Comparison of ENCODE assay signal across 32 cellular contexts in the genomic region with DNA sequence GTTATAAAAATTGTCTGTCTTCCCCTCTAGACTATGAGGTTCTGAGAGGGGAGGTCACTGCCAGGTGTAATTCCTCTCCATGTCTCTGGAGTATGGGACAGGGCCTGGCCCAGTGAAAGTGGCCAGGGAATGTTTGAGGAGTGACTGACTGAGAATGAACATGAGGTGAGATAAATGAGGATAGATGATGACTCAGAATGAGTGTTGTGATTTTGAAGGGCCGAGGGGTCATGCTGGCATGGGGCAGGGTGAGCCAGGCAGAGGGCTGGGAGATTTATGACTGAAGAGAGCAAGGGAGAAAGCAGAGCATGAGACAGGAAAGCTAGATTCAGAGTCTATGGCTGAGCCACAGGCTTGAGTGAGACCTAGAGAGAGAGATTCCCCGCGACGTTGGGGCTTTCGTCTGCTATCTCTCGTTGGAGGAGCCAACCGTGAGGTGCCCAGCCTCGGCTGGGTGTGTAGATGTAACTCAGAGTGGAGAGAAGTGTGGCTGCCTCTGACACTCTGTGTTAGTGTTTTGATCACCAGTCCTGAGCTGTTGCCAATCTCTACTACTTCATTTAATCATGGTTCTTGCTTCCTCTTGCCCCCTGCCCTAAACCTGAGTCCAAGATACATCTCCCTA. TPM values are rescaled to one million over a fixed set of nuclear protein-coding genes. Genes with fewer than 3 reads are reported as not detected.
DNase-seq lines count a peak whose midpoint lies in the region; FAIRE-seq and TF ChIP-seq lines count a peak whose summit lies in the region.
"Had no signal": no experiment of that assay in that cellular context is flagged by ENCODE, and none has a peak within 500 bp of the region (broad histone marks: within the 10 kb centered on the region; RNA-seq: fewer than 3 reads in every experiment).

No MANE protein-coding gene starts in this region.

- H2AFZ ChIP-seq in mammary epithelial cell (ENCODE audit: low read depth, low read length) = no peak overlapping the region

- H3K9ac ChIP-seq in mammary epithelial cell (ENCODE audit: insufficient read depth, low read length) = no peak overlapping the region

- in situ Hi-C loops in mammary epithelial cell (cut with MboI; ENCODE audit: low sequenced_read_pairs in 2 of 2) = no loop called here

- no peaks in the 10 kb centered on the region for H3K27me3 ChIP-seq in mammary epithelial cell (ENCODE audit: insufficient read depth, low read length)
- H3K27me3 ChIP-seq: vagina had no signal

- no peaks in the 10 kb centered on the region for H3K36me3 Mint-ChIP-seq in MCF 10A (ENCODE audit: insufficient read depth, unreplicated experiment)
- H3K36me3 Mint-ChIP-seq: activated naive CD4-positive, alpha-beta T cell treated with anti-CD3 and anti-CD28 coated beads, Interleukin-2, amount 50 U/mL, for 72 hours; CD4-positive, CD25-positive, alpha-beta regulatory T cell; immature natural killer cell; mesothelial cell of epicardium; naive thymus-derived CD4-positive, alpha-beta T cell had no signal

- H3K27ac ChIP-seq in mammary epithelial cell (ENCODE audit: insufficient read depth, low read depth, low read length) = no peak overlapping the region
- H3K27ac ChIP-seq: 22Rv1, coronary artery, left ventricle myocardium inferior, thoracic aorta, vagina had no signal

- H3K4me2 ChIP-seq in mammary epithelial cell (ENCODE audit: insufficient read depth, low read depth, low read length) = no peak overlapping the region

- no peak overlapping the region for H3K27ac Mint-ChIP-seq in MCF 10A (ENCODE audit: low read depth, unreplicated experiment)
- H3K27ac Mint-ChIP-seq: activated CD8-positive, alpha-beta T cell treated with anti-CD3 and anti-CD28 coated beads for 36 hours; CD4-positive, CD25-positive, alpha-beta regulatory T cell; effector memory CD8-positive, alpha-beta T cell; immature natural killer cell; mesothelial cell of epicardium; naive thymus-derived CD4-positive, alpha-beta T cell had no signal

- no peaks in the 10 kb centered on the region for H3K9me3 Mint-ChIP-seq in MCF 10A (ENCODE audit: unreplicated experiment)
- H3K9me3 Mint-ChIP-seq: activated CD8-positive, alpha-beta T cell treated with anti-CD3 and anti-CD28 coated beads for 36 hours; activated naive CD4-positive, alpha-beta T cell treated with anti-CD3 and anti-CD28 coated beads, Interleukin-2, amount 50 U/mL, for 72 hours; effector memory CD8-positive, alpha-beta T cell; mesothelial cell of epicardium; naive thymus-derived CD4-positive, alpha-beta T cell had no signal

- no peaks in the 10 kb centered on the region for H3K79me2 ChIP-seq in mammary epithelial cell (ENCODE audit: insufficient read depth, low read length)

- BruUV-seq in mammary epithelial cell (replicated peaks; lab: Mats Ljungman, UMichigan) (no TSS peak), MCF 10A (replicated peaks; lab: Mats Ljungman, UMichigan) (no TSS peak)

- peak; percentile 11 for DNase-seq in mammary epithelial cell
- DNase-seq in MCF 10A (ENCODE audit: unreplicated experiment) = no peak
- peak; percentile 75 for DNase-seq in RCC 7860 (ENCODE audit: low spot score)
- peak; percentile 23 for DNase-seq in fibroblast of mammary gland (ENCODE audit: low read depth)
- DNase-seq in urothelium cell line (ENCODE audit: low spot score) = peak; percentile 39
- DNase-seq in stimulated activated CD4-positive, alpha-beta T cell treated with anti-CD3 and anti-CD28 coated beads, Interleukin-4, amount 100 ng/mL, for 4 hours = no peak
- DNase-seq in NCI-H69 (lab: John Stamatoyannopoulos, UW) = no peak
- DNase-seq in cerebellum (ENCODE audit: low spot score) = no peak
- DNase-seq: activated CD8-positive, alpha-beta T cell treated with anti-CD3 and anti-CD28 coated beads for 36 hours; anterior cingulate cortex; CD4-positive, CD25-positive, alpha-beta regulatory T cell; effector memory CD8-positive, alpha-beta T cell; GDM1; hippocampal formation; immature natural killer cell; left ventricle myocardium inferior; naive thymus-derived CD4-positive, alpha-beta T cell; NCI-H146; NCI-H2107; NCI-H446; nucleus accumbens; SIG-M5; stimulated activated naive CD4-positive, alpha-beta T cell treated with Interleukin-2 at 50 U/mL for 16 hours; SW 1271 had no signal

- H3K4me1 ChIP-seq in mammary epithelial cell (ENCODE audit: insufficient read depth, low read length) = no peaks in the 10 kb centered on the region
- H3K4me1 ChIP-seq: vagina had no signal

- CTCF ChIA-PET in mammary epithelial cell (lab: Charles Lee; ENCODE audit: low non-redundant PET) = no interaction called here
- CTCF ChIA-PET in MCF 10A (lab: Yijun Ruan, JAX) = no interaction called here

- H4K20me1 ChIP-seq in mammary epithelial cell (ENCODE audit: insufficient read depth, low read length) = no peaks in the 10 kb centered on the region

- H3K4me3 Mint-ChIP-seq in MCF 10A (ENCODE audit: unreplicated experiment) = no peak overlapping the region
- H3K4me3 Mint-ChIP-seq: activated CD8-positive, alpha-beta T cell treated with anti-CD3 and anti-CD28 coated beads for 36 hours; CD4-positive, CD25-positive, alpha-beta regulatory T cell; effector memory CD8-positive, alpha-beta T cell; immature natural killer cell; mesothelial cell of epicardium; naive thymus-derived CD4-positive, alpha-beta T cell had no signal

- WGBS in mammary epithelial cell (ENCODE audit: low coverage, missing lambda C conversion rate) = 81% methylated on average over 7 of the region's 8 CpGs

- POLR2A ChIA-PET in MCF 10A (lab: Yijun Ruan, JAX) = interaction anchor here (0.7 kb wide), 1 partner anchor 109 kb away, joined by 3 read pairs; no protein-coding TSS in a partner anchor

- no peaks in the 10 kb centered on the region for H3K36me3 ChIP-seq in mammary epithelial cell (ENCODE audit: insufficient read depth, low read length)
- H3K36me3 ChIP-seq: left ventricle myocardium inferior, thoracic aorta, vagina had no signal

- no peaks in the 10 kb centered on the region for H3K27me3 Mint-ChIP-seq in MCF 10A (ENCODE audit: insufficient read depth, unreplicated experiment)

- intact Hi-C loops in mammary epithelial cell (cut with micrococcal nuclease) (no loop called here), MCF 10A (cut with micrococcal nuclease) (no loop called here)

- FAIRE-seq in RCC 7860 (lab: Jason Lieb, UNC) (peak; percentile 86), urothelium cell line (lab: Jason Lieb, UNC) (no peak)
- FAIRE-seq: frontal cortex, GM18507 had no signal

- dilution Hi-C loops in mammary epithelial cell (cut with HindIII; ENCODE audit: low sequenced_read_pairs) = no loop called here

- H3K9me3 ChIP-seq in mammary epithelial cell (replicated peaks; ENCODE audit: insufficient read depth, low read length) = no peaks in the 10 kb centered on the region
- H3K9me3 ChIP-seq: left ventricle myocardium inferior, thoracic aorta, vagina had no signal

- H3K4me1 Mint-ChIP-seq in MCF 10A (ENCODE audit: insufficient read depth, unreplicated experiment) = no peaks in the 10 kb centered on the region
- H3K4me1 Mint-ChIP-seq: CD4-positive, CD25-positive, alpha-beta regulatory T cell; immature natural killer cell; mesothelial cell of epicardium; naive thymus-derived CD4-positive, alpha-beta T cell had no signal

- TF ChIP-seq CTCF in mammary epithelial cell (conservative IDR thresholded peaks at IDR 0.05 in 1 of 2, IDR thresholded peaks at IDR 0.05 in 1 of 2; ENCODE audit: extremely low read depth in 1 of 2, insufficient read depth in 1 of 2, low read depth in 1 of 2, low read length in 2 of 2) (no peak), MCF 10A (IDR thresholded peaks at IDR 0.05; ENCODE audit: unreplicated experiment) (no peak), fibroblast of mammary gland (conservative IDR thresholded peaks at IDR 0.05; ENCODE audit: control insufficient read depth, insufficient read depth, low read depth, low read length) (no peak)

- H3K4me3 ChIP-seq in mammary epithelial cell (replicated peaks in 1 of 3; ENCODE audit: insufficient read depth in 1 of 3, low read depth in 2 of 3, low read length in 3 of 3) (no peak overlapping the region), fibroblast of mammary gland (ENCODE audit: control insufficient read depth, low read depth, low read length) (no peak overlapping the region)
- H3K4me3 ChIP-seq: coronary artery, left ventricle myocardium inferior, thoracic aorta, vagina had no signal

RNA-seq across cellular contexts. Expression of a gene that starts 50.1 kb away (rescaled TPM):
- total RNA-seq in mammary epithelial cell = 1 to 10 TPM in 1 of 2 donors, under 1 TPM in 1; 0.50 to 1.1 TPM
- polyA plus RNA-seq in mammary epithelial cell = 0.16 TPM
- not detected for polyA minus RNA-seq in mammary epithelial cell
- total RNA-seq in MCF 10A (2022) = 0.27 and 0.44 TPM in 2 replicates
- 0.18 TPM for total RNA-seq in cerebellum
- total RNA-seq: left ventricle myocardium inferior had no signal

Comparison
In these comparisons a context has a peak if more than half of its experiments do, and no peak if none do; other contexts are left out.
1. DNase-seq: peak in mammary epithelial cell (single experiment), RCC 7860 (single experiment), fibroblast of mammary gland (single experiment) and urothelium cell line (single experiment); none in MCF 10A (single experiment), stimulated activated CD4-positive, alpha-beta T cell treated with anti-CD3 and anti-CD28 coated beads, Interleukin-4, amount 100 ng/mL, for 4 hours (0 of 2), NCI-H69 (single experiment) and cerebellum (single experiment).